In genomic region chr15:68843425-68844311, GRCh38 we compare ENCODE assay signal across 8 cellular contexts. TPM values are rescaled to one million over a fixed set of nuclear protein-coding genes. Genes with fewer than 3 reads are reported as not detected.
DNase-seq lines count a peak whose midpoint lies in the region; ATAC-seq, FAIRE-seq and TF ChIP-seq lines count a peak whose summit lies in the region.

No MANE protein-coding gene starts in this region.

- no peak overlapping the region for H3K27ac Mint-ChIP-seq in activated CD8-positive, alpha-beta memory T cell treated with anti-CD3 and anti-CD28 coated beads, Interleukin-2, amount 10 ng/mL, durations not matched to agents 7 days and 5 days

- peak overlapping the region; percentile 46 for H3K4me3 Mint-ChIP-seq in activated CD8-positive, alpha-beta memory T cell treated with anti-CD3 and anti-CD28 coated beads, Interleukin-2, amount 10 ng/mL, durations not matched to agents 7 days and 5 days

- H3K9me3 ChIP-seq in A673 (ENCODE audit: low read depth, low read length, poor library complexity, severe bottlenecking) (no peaks in the 10 kb centered on the region), HUES6 (ENCODE audit: control insufficient read depth, insufficient read depth, low read depth, low read length) (no peaks in the 10 kb centered on the region; the same call in 1 of the 2 replicates)

- peaks cover 71% of the 10 kb centered on the region for H3K27me3 Mint-ChIP-seq in activated CD8-positive, alpha-beta memory T cell treated with anti-CD3 and anti-CD28 coated beads, Interleukin-2, amount 10 ng/mL, durations not matched to agents 7 days and 5 days

- no TSS peak for BruUV-seq in A673 (replicated peaks; lab: Mats Ljungman, UMichigan)

- H3K9me3 Mint-ChIP-seq in activated CD8-positive, alpha-beta memory T cell treated with anti-CD3 and anti-CD28 coated beads, Interleukin-2, amount 10 ng/mL, durations not matched to agents 7 days and 5 days (ENCODE audit: low read depth), result no peaks in the 10 kb centered on the region

- H3K36me3 ChIP-seq in A673 (ENCODE audit: insufficient read depth, low read length, poor library complexity, severe bottlenecking) (no peaks in the 10 kb centered on the region), HUES6 (ENCODE audit: control insufficient read depth, insufficient read depth, low read length) (no peaks in the 10 kb centered on the region)

- H3K27me3 ChIP-seq in A673 (replicated peaks; ENCODE audit: insufficient read depth, low read depth, low read length, poor library complexity), result peaks cover 29% of the 10 kb centered on the region
- peaks cover 46% of the 10 kb centered on the region for H3K27me3 ChIP-seq in HUES6 (ENCODE audit: control insufficient read depth, insufficient read depth, low read length)

- TF ChIP-seq CTCF in A673 (conservative IDR thresholded peaks at IDR 0.05; ENCODE audit: low read depth, low read length) (no peak), foreskin fibroblast (IDR thresholded peaks at IDR 0.05; ENCODE audit: low read depth, low read length) (no peak), retinal pigment epithelial cell (conservative IDR thresholded peaks at IDR 0.05; ENCODE audit: low read depth, low read length) (no peak)

- CTCF ChIA-PET in A673 (lab: Charles Lee), result no interaction called here
- CTCF ChIA-PET in activated CD8-positive, alpha-beta memory T cell treated with anti-CD3 and anti-CD28 coated beads, Interleukin-2, amount 10 ng/mL, durations not matched to agents 7 days and 5 days (lab: Charles Lee), result interaction anchor here (0.8 to 1.0 kb wide), 2 partner anchors 32 to 81 kb away, joined by 3 read pairs; no protein-coding TSS in a partner anchor

- ATAC-seq in activated CD8-positive, alpha-beta memory T cell treated with anti-CD3 and anti-CD28 coated beads, Interleukin-2, amount 10 ng/mL, durations not matched to agents 7 days and 5 days, result peak; percentile 82
- no peak for ATAC-seq in GM18873 (IDR thresholded peaks at IDR 0.05; ENCODE audit: low FRiP score, unreplicated experiment)

- DNase-seq in A673 (ENCODE audit: low spot score) (peak; percentile 47), foreskin fibroblast (peak; percentile 18 to 58), retinal pigment epithelial cell (ENCODE audit: low read depth) (no peak), GM19239 (ENCODE audit: insufficient read length, low spot score) (no peak), NCI-H774 (lab: John Stamatoyannopoulos, UW) (no peak)
- DNase-seq in activated CD8-positive, alpha-beta memory T cell treated with anti-CD3 and anti-CD28 coated beads, Interleukin-2, amount 10 ng/mL, durations not matched to agents 7 days and 5 days, result no peak

- H3K4me1 ChIP-seq in A673 (ENCODE audit: insufficient read depth, low read length, poor library complexity, severe bottlenecking), result no peaks in the 10 kb centered on the region
- no peaks in the 10 kb centered on the region for H3K4me1 ChIP-seq in HUES6 (ENCODE audit: control insufficient read depth, insufficient read depth, low read length)

- no peak for FAIRE-seq in GM19239 (lab: Jason Lieb, UNC)

- POLR2A ChIA-PET in A673 (lab: Charles Lee; ENCODE audit: low non-redundant PET), result no interaction called here

- H3K4me1 Mint-ChIP-seq in activated CD8-positive, alpha-beta memory T cell treated with anti-CD3 and anti-CD28 coated beads, Interleukin-2, amount 10 ng/mL, durations not matched to agents 7 days and 5 days, result peaks cover 8% of the 10 kb centered on the region

- no peaks in the 10 kb centered on the region for H3K36me3 Mint-ChIP-seq in activated CD8-positive, alpha-beta memory T cell treated with anti-CD3 and anti-CD28 coated beads, Interleukin-2, amount 10 ng/mL, durations not matched to agents 7 days and 5 days

- H3K9ac ChIP-seq in HUES6 (ENCODE audit: low read length), result no peak overlapping the region

- peak overlapping the region; percentile 38 for H3K4me3 ChIP-seq in A673 (ENCODE audit: low read depth, low read length, poor library complexity, severe bottlenecking)
- peak overlapping the region; percentile 67 for H3K4me3 ChIP-seq in HUES6 (ENCODE audit: low read depth, low read length)
- H3K4me3 ChIP-seq in foreskin fibroblast (ENCODE audit: low read depth in 1 of 2, low read length in 2 of 2), result peak overlapping the region; percentile 33 to 47
- peak overlapping the region; percentile 16 for H3K4me3 ChIP-seq in retinal pigment epithelial cell (ENCODE audit: low read length)

- intact Hi-C loops in A673 (cut with micrococcal nuclease; ENCODE audit: unreplicated experiment), result no loop called here

- H3K27ac ChIP-seq in A673 (ENCODE audit: low read depth, low read length, poor library complexity, severe bottlenecking) (no peak overlapping the region), HUES6 (ENCODE audit: low read depth, low read length) (no peak overlapping the region)

RNA-seq across cellular contexts. Expression of gene ANP32A, which starts 23.0 kb away (rescaled TPM):
- 331 and 370 TPM in 2 replicates for total RNA-seq in A673 (2021)
- 100 to 1,000 TPM; 196 to 320 TPM for total RNA-seq in activated CD8-positive, alpha-beta memory T cell treated with anti-CD3 and anti-CD28 coated beads, Interleukin-2, amount 10 ng/mL, durations not matched to agents 7 days and 5 days

Comparison
In these comparisons a context has a peak if more than half of its experiments do, and no peak if none do; other contexts are left out.
1. DNase-seq: peak in A673 (single experiment) and foreskin fibroblast (2 of 2); none in activated CD8-positive, alpha-beta memory T cell treated with anti-CD3 and anti-CD28 coated beads, Interleukin-2, amount 10 ng/mL, durations not matched to agents 7 days and 5 days (single experiment), retinal pigment epithelial cell (single experiment), GM19239 (single experiment) and NCI-H774 (single experiment).
2. H3K4me3 ChIP-seq: peak in every context shown above with its lines; median percentile 67 in HUES6; 40 in foreskin fibroblast; 38 in A673; 16 in retinal pigment epithelial cell.